16 cellular contexts compared by ENCODE assay signal in the genomic region with DNA sequence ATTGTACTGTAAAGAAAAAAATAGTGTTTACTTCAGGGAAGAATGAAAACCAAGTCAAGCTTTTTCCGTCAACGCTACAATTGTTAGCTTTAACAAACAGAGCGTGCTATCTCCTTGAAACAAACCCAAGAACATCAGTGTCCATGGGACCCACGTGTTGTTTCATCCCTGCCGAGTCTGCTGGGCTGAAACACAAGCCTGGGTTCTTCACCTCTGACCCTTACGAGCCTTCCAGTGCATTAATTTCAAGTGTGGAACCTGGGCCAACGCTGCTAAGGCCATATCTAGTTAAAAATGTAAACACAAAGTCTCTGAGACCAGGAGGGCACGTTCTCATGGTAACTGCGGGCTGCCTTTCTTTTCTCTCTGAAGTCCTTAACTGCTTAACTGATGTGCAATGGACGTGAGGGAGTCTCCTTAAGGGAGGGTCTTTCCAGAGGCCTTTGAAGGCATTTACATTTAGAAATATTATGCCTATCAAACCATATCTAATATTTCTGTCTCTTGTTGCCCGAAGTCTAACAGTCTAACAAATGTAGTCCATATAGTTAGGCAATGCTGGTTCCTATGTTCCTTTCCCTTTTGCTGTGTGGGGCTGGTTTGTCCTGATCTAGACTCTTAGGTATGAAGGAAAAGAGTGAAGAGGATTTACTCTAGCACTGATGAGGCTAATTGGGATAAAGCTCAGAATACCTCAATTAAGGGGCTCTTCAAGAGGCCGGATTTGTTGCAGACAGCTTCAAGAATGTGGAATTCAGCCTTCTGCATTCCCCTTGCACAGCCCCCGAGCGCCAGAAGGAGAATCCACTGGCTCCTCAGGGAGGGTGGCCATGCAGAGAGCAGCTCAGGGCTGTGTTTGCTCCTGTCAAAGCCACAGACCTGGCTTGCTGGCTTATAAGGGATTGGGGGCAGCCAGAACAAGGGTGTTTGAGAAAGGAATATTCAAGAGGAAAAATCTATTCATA. TPM values are rescaled to one million over a fixed set of nuclear protein-coding genes. Genes with fewer than 3 reads are reported as not detected.
DNase-seq lines count a peak whose midpoint lies in the region; ATAC-seq, FAIRE-seq and TF ChIP-seq lines count a peak whose summit lies in the region.
"Had no signal": no experiment of that assay in that cellular context is flagged by ENCODE, and none has a peak within 500 bp of the region (broad histone marks: within the 10 kb centered on the region; RNA-seq: fewer than 3 reads in every experiment).

No MANE protein-coding gene starts in this region.

- no peaks in the 10 kb centered on the region for H3K36me3 Mint-ChIP-seq in activated naive CD4-positive, alpha-beta T cell treated with anti-CD3 and anti-CD28 coated beads, Interleukin-2, amount 10 ng/mL, durations not matched to agents 7 days and 5 days

- H3K27ac ChIP-seq in body of pancreas, result peak overlapping the region in 3 of 4 donors; percentile 16 to 63 (median 62)
- no peak overlapping the region for H3K27ac ChIP-seq in adrenal gland

- intact Hi-C loops in body of pancreas (cut with DNase I) (no loop called here), adrenal gland (cut with DNase I) (no loop called here)

- H3K9me3 Mint-ChIP-seq in activated naive CD4-positive, alpha-beta T cell treated with anti-CD3 and anti-CD28 coated beads, Interleukin-2, amount 10 ng/mL, durations not matched to agents 7 days and 5 days, result no peaks in the 10 kb centered on the region

- H3K9me3 ChIP-seq in body of pancreas (peaks cover 0 to 8% (median 0%) of the 10 kb centered on the region in 3 donors), adrenal gland (replicated peaks in 1 of 3) (no peaks in the 10 kb centered on the region)

- H3K4me1 Mint-ChIP-seq in activated naive CD4-positive, alpha-beta T cell treated with anti-CD3 and anti-CD28 coated beads, Interleukin-2, amount 10 ng/mL, durations not matched to agents 7 days and 5 days, result no peaks in the 10 kb centered on the region
- H3K4me1 Mint-ChIP-seq: immature natural killer cell; naive thymus-derived CD4-positive, alpha-beta T cell had no signal

- no peak overlapping the region for H3K4me3 ChIP-seq in body of pancreas
- no peak overlapping the region for H3K4me3 ChIP-seq in adrenal gland

- no peak overlapping the region for H3K4me3 Mint-ChIP-seq in activated naive CD4-positive, alpha-beta T cell treated with anti-CD3 and anti-CD28 coated beads, Interleukin-2, amount 10 ng/mL, durations not matched to agents 7 days and 5 days
- H3K4me3 Mint-ChIP-seq: activated naive CD8-positive, alpha-beta T cell; immature natural killer cell; naive thymus-derived CD4-positive, alpha-beta T cell had no signal

- DNase-seq in activated naive CD4-positive, alpha-beta T cell treated with anti-CD3 and anti-CD28 coated beads, Interleukin-2, amount 10 ng/mL, durations not matched to agents 7 days and 5 days, result no peak
- no peak for DNase-seq in activated naive CD4-positive, alpha-beta T cell treated with anti-CD3 and anti-CD28 coated beads, Interleukin-2, amount 50 U/mL, for 16 hours
- DNase-seq in body of pancreas (peak; percentile 39 to 73 (median 59)), islet precursor cell (peak; percentile 93), smooth muscle cell of the brain vasculature (ENCODE audit: low read depth, low spot score) (peak; percentile 13), adrenal gland (no peak), frontal cortex (ENCODE audit: low spot score in 2 of 2) (no peak)
- DNase-seq: DND-41; immature natural killer cell; KBM-7; naive thymus-derived CD4-positive, alpha-beta T cell; NCI-H2107; stimulated activated CD8-positive, alpha-beta memory T cell treated with anti-CD3 and anti-CD28 coated beads, Interleukin-4, amount 100 ng/mL, for 48 hours had no signal

- WGBS in body of pancreas, 2 donors, result 35 to 36% methylated on average over 14 of the region's 14 CpGs
- 64 to 77% (median 70%) methylated on average over 14 of the region's 14 CpGs for WGBS in adrenal gland, 4 donors

- ATAC-seq in body of pancreas, result peak; percentile 84
- no peak for ATAC-seq in HG03457 (IDR thresholded peaks at IDR 0.05; ENCODE audit: unreplicated experiment)
- ATAC-seq: naive thymus-derived CD4-positive, alpha-beta T cell had no signal

- H3K27me3 ChIP-seq in body of pancreas (no peaks in the 10 kb centered on the region), adrenal gland (no peaks in the 10 kb centered on the region)

- CTCF ChIA-PET in activated naive CD4-positive, alpha-beta T cell treated with anti-CD3 and anti-CD28 coated beads, Interleukin-2, amount 10 ng/mL, durations not matched to agents 7 days and 5 days (lab: Charles Lee), result no interaction called here

- H3K36me3 ChIP-seq in body of pancreas (replicated peaks in 1 of 2; ENCODE audit: insufficient read depth in 1 of 2, low read depth in 2 of 2) (no peaks in the 10 kb centered on the region), adrenal gland (replicated peaks in 1 of 2) (no peaks in the 10 kb centered on the region)

- H3K27ac Mint-ChIP-seq in activated naive CD4-positive, alpha-beta T cell treated with anti-CD3 and anti-CD28 coated beads, Interleukin-2, amount 10 ng/mL, durations not matched to agents 7 days and 5 days, result peak overlapping the region; percentile 24
- H3K27ac Mint-ChIP-seq: activated naive CD8-positive, alpha-beta T cell; immature natural killer cell; naive thymus-derived CD4-positive, alpha-beta T cell had no signal

- TF ChIP-seq POLR2A in body of pancreas (IDR thresholded peaks at IDR 0.05) (no peak), adrenal gland (IDR thresholded peaks at IDR 0.05) (no peak)

- TF ChIP-seq CTCF in body of pancreas (IDR thresholded peaks at IDR 0.05), result no peak
- no peak for TF ChIP-seq CTCF in adrenal gland (IDR thresholded peaks at IDR 0.05)

- FAIRE-seq in frontal cortex (lab: Jason Lieb, UNC), result no peak
- FAIRE-seq: endometrium had no signal

- H3K4me1 ChIP-seq in body of pancreas (peaks cover 16% of the 10 kb centered on the region), adrenal gland (replicated peaks in 1 of 2) (no peaks in the 10 kb centered on the region)

- H3K27me3 Mint-ChIP-seq in activated naive CD4-positive, alpha-beta T cell treated with anti-CD3 and anti-CD28 coated beads, Interleukin-2, amount 10 ng/mL, durations not matched to agents 7 days and 5 days, result peaks cover 26% of the 10 kb centered on the region

RNA-seq across cellular contexts. Expression of gene ING2, which starts 36.5 kb away (rescaled TPM):
- total RNA-seq in body of pancreas (10 to 100 TPM in 1 of 2 donors, 1 to 10 TPM in 1; 3.6 to 14.5 TPM), adrenal gland (10 to 100 TPM; 26.2 to 53.4 (median 43.6) TPM), frontal cortex (16.3 TPM)
- polyA plus RNA-seq in adrenal gland, result 100 to 1,000 TPM in 1 of 3 donors, 10 to 100 TPM in 2; 18.9 to 119 (median 27.5) TPM

Comparison
In these comparisons a context has a peak if more than half of its experiments do, and no peak if none do; other contexts are left out.
1. DNase-seq: peak in body of pancreas (4 of 4), islet precursor cell (single experiment) and smooth muscle cell of the brain vasculature (single experiment); none in activated naive CD4-positive, alpha-beta T cell treated with anti-CD3 and anti-CD28 coated beads, Interleukin-2, amount 10 ng/mL, durations not matched to agents 7 days and 5 days (single experiment), activated naive CD4-positive, alpha-beta T cell treated with anti-CD3 and anti-CD28 coated beads, Interleukin-2, amount 50 U/mL, for 16 hours (single experiment), adrenal gland (0 of 7) and frontal cortex (0 of 2).
2. H3K27ac ChIP-seq: peak in body of pancreas (3 of 4); none in adrenal gland (0 of 5).